21 cellular contexts compared by ENCODE assay signal in the genomic region with DNA sequence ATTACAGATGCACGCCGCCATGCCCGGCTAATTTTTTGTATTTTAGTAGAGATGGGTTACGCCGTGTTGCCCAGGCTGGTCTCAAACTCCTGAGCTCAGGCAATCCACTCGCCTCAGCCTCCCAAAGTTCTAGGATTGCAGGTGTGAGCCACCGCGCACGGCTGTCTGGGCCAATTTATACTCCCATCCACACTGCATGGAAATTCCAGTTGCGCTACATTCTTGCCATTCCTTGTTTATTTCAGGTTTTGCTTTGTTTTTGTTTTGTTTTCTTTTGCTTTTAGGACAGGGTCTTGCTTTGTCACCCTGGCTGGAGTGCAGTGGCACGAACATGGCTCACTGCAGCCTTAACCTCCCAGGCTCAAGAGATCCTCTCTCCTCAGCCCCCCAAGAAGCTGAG.
"Had no signal": no experiment of that assay in that cellular context is flagged by ENCODE, and none has a peak within 500 bp of the region (broad histone marks: within the 10 kb centered on the region; RNA-seq: fewer than 3 reads in every experiment).

No MANE protein-coding gene starts in this region.

- DNase-seq: effector CD8-positive, alpha-beta T cell; effector memory CD8-positive, alpha-beta T cell; endodermal cell; erythroblast; esophagus squamous epithelium; foreskin fibroblast; foreskin melanocyte; gastrocnemius medialis; glutamatergic neuron; head of caudate nucleus; heart right ventricle; hippocampal formation; left cardiac atrium; left lung; left ventricle myocardium superior; lower lobe of right lung; mesenchymal stem cell; mucosa of descending colon; naive B cell had no signal

- H3K9me3 Mint-ChIP-seq: effector memory CD8-positive, alpha-beta T cell; endodermal cell had no signal

- H3K4me3 Mint-ChIP-seq: effector memory CD8-positive, alpha-beta T cell; endodermal cell; mesothelial cell of epicardium had no signal

- H3K27ac Mint-ChIP-seq: effector memory CD8-positive, alpha-beta T cell; endodermal cell; mesothelial cell of epicardium; naive B cell had no signal

- H3K36me3 Mint-ChIP-seq: mesothelial cell of epicardium, naive B cell had no signal

- ATAC-seq: effector memory CD8-positive, alpha-beta T cell; esophagus mucosa; gastrocnemius medialis; heart right ventricle; left cardiac atrium; left lung; left ventricle myocardium superior; lower lobe of right lung; mucosa of descending colon had no signal
